13 cellular contexts compared by ENCODE assay signal in the genomic region with DNA sequence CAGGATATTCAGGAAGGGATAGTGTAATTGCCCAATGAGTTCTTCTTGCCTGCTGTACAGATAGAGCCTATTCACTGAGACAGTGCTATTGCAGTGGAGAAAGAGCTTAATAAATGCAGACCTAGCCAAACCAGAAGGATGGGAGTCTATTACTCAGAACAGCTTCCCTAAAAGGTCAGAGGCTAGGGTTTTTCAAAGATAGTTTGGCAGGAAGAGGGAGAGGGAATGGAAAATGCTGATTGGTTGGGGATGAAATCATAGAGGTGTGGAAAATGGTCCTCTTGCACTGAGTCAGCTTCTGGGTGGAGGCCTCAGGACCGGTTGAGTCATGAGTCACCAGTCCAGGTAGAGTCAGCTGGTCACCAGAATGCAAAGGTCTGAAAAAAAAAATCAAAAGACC.
DNase-seq lines count a peak whose midpoint lies in the region; ATAC-seq, FAIRE-seq and TF ChIP-seq lines count a peak whose summit lies in the region.
"Had no signal": no experiment of that assay in that cellular context is flagged by ENCODE, and none has a peak within 500 bp of the region (broad histone marks: within the 10 kb centered on the region; RNA-seq: fewer than 3 reads in every experiment).

No MANE protein-coding gene starts in this region.

- POLR2A ChIA-PET in IMR-90 (lab: Charles Lee; ENCODE audit: unreplicated experiment), result no interaction called here
- POLR2A ChIA-PET in GM10248 (lab: Yijun Ruan, JAX), result no interaction called here

- H4K5ac ChIP-seq in IMR-90 (ENCODE audit: low read depth, low read length), result peak overlapping the region; percentile 56; the same call in 1 of the 2 replicates
- no peak overlapping the region for H4K5ac ChIP-seq in mesendoderm (ENCODE audit: low read length)

- H3K9ac ChIP-seq in IMR-90 (ENCODE audit: low read depth, low read length) (no peak overlapping the region), mesendoderm (ENCODE audit: low read length) (no peak overlapping the region)

- H3K9me1 ChIP-seq in IMR-90 (ENCODE audit: insufficient read depth, low read length), result peaks cover 12% of the 10 kb centered on the region

- H3K18ac ChIP-seq in IMR-90 (ENCODE audit: low read depth, low read length) (peak overlapping the region; percentile 50), mesendoderm (ENCODE audit: low read length) (no peak overlapping the region)

- TF ChIP-seq CTCF in IMR-90 (conservative IDR thresholded peaks at IDR 0.05; ENCODE audit: low read depth, low read length) (no peak), bronchial epithelial cell (IDR thresholded peaks at IDR 0.05; ENCODE audit: insufficient read depth, low read length, severe bottlenecking) (no peak), GM10248 (IDR thresholded peaks at IDR 0.05; ENCODE audit: control extremely low read depth, extremely low read depth, low read depth, missing control alignments) (no peak)

- H2BK15ac ChIP-seq in IMR-90 (ENCODE audit: low read depth, low read length) (peak overlapping the region; percentile 86; the same call in 2 of the 3 replicates), mesendoderm (replicated peaks; ENCODE audit: low read depth) (no peak overlapping the region)

- H4K91ac ChIP-seq in IMR-90 (ENCODE audit: insufficient read depth, low read depth, low read length), result peak overlapping the region; percentile 55; the same call in 1 of the 2 replicates

- intact Hi-C loops in IMR-90 (cut with micrococcal nuclease), result no loop called here

- DNase-seq in DMS53 treated with DMSO at 0.1 percent for 48 hours (lab: John Stamatoyannopoulos, UW; ENCODE audit: unreplicated experiment) (peak; percentile 81), IMR-90 (peak; percentile 33), bronchial epithelial cell (ENCODE audit: low read depth) (peak; percentile 99), mesendoderm (peak; percentile 30), GM10248 (ENCODE audit: extremely low spot score) (no peak), cerebellum (ENCODE audit: low spot score) (no peak), GF-D8 (lab: John Stamatoyannopoulos, UW) (no peak)
- DNase-seq: activated CD4-positive, CD25-positive, alpha-beta regulatory T cell treated with anti-CD3 and anti-CD28 coated beads, Interleukin-2, amount 50 U/mL, for 72 hours; activated effector memory CD4-positive, alpha-beta T cell treated with anti-CD3 and anti-CD28 coated beads, Interleukin-2, amount 50 U/mL, for 16 hours; NCI-H1694 treated with DMSO at 0.1 percent for 48 hours; NCI-H774 had no signal

- in situ Hi-C loops in IMR-90 (cut with MboI; ENCODE audit: low sequenced_read_pairs), result no loop called here

- H3K4ac ChIP-seq in IMR-90 (ENCODE audit: low read depth, low read length), result peak overlapping the region; percentile 49; the same call in 1 of the 2 replicates
- H3K4ac ChIP-seq in mesendoderm (ENCODE audit: low read depth, low read length), result no peak overlapping the region

- BruUV-seq in IMR-90 (replicated peaks; lab: Mats Ljungman, UMichigan), result no TSS peak

- dilution Hi-C loops in IMR-90 (cut with HindIII; ENCODE audit: low sequenced_read_pairs, unreplicated experiment), result no loop called here

- H3K56ac ChIP-seq in IMR-90 (ENCODE audit: extremely low read depth, insufficient read depth, low read length), result no peak overlapping the region
- H3K56ac ChIP-seq in mesendoderm (ENCODE audit: low read length), result no peak overlapping the region

- H3K4me3 ChIP-seq in IMR-90 (ENCODE audit: insufficient read depth, low read depth, low read length) (no peak overlapping the region), bronchial epithelial cell (ENCODE audit: low read depth, low read length) (no peak overlapping the region), mesendoderm (ENCODE audit: low read length) (no peak overlapping the region)
- H3K4me3 ChIP-seq: esophagus muscularis mucosa had no signal

- WGBS in IMR-90 (ENCODE audit: extremely low coverage in 2 of 2, insufficient read length in 1 of 2), 2 experiments, result no CpG with 5 or more reads among the region's 1 CpG
- WGBS in mesendoderm (ENCODE audit: extremely low coverage, insufficient coverage, low lambda C conversion rate), result no CpG with 5 or more reads among the region's 1 CpG

- H2BK5ac ChIP-seq in IMR-90 (ENCODE audit: low read depth, low read length, poor library complexity, severe bottlenecking) (no peak overlapping the region), mesendoderm (ENCODE audit: low read length) (no peak overlapping the region)

- H3K79me1 ChIP-seq in IMR-90 (ENCODE audit: low read depth in 1 of 2, low read length in 2 of 2), result no peaks in the 10 kb centered on the region
- H3K79me1 ChIP-seq in mesendoderm (ENCODE audit: low read length), result no peaks in the 10 kb centered on the region

- H4K20me1 ChIP-seq in IMR-90 (ENCODE audit: insufficient read depth, low read length), result no peaks in the 10 kb centered on the region

- H2AFZ ChIP-seq in IMR-90 (replicated peaks; ENCODE audit: low read length, poor library complexity), result no peak overlapping the region

- H2BK20ac ChIP-seq in IMR-90 (ENCODE audit: low read depth, low read length), result peak overlapping the region; percentile 75; the same call in 1 of the 2 replicates

- H3K27ac ChIP-seq in IMR-90 (ENCODE audit: insufficient read depth, low read length), result no peak overlapping the region
- H3K27ac ChIP-seq in mesendoderm (ENCODE audit: low read depth, low read length), result no peak overlapping the region
- H3K27ac ChIP-seq: esophagus muscularis mucosa had no signal

- no peak for TF ChIP-seq RAD21 in IMR-90 (IDR thresholded peaks at IDR 0.05; ENCODE audit: low read length)

- H3K36me3 ChIP-seq in IMR-90 (ENCODE audit: control insufficient read depth, insufficient read depth, low read length) (no peaks in the 10 kb centered on the region), bronchial epithelial cell (ENCODE audit: control insufficient read depth, insufficient read depth, low read length) (no peaks in the 10 kb centered on the region), mesendoderm (ENCODE audit: control insufficient read depth, insufficient read depth, low read length) (no peaks in the 10 kb centered on the region)
- H3K36me3 ChIP-seq: esophagus muscularis mucosa had no signal

- H3K4me2 ChIP-seq in IMR-90 (ENCODE audit: low read depth, low read length), result no peak overlapping the region
- H3K4me2 ChIP-seq in mesendoderm (ENCODE audit: low read length), result no peak overlapping the region

- no peak overlapping the region for H2AK9ac ChIP-seq in IMR-90 (replicated peaks; ENCODE audit: low read depth, low read length, poor library complexity)

- no peak for TF ChIP-seq POLR2A in IMR-90 (IDR thresholded peaks at IDR 0.05; ENCODE audit: low read depth, low read length)

- H3K14ac ChIP-seq in IMR-90 (replicated peaks; ENCODE audit: low read depth, low read length), result peak overlapping the region; percentile 57; the same call in 1 of the 2 replicates

- peak; percentile 99 for FAIRE-seq in bronchial epithelial cell (lab: Jason Lieb, UNC)

- no peaks in the 10 kb centered on the region for H3K27me3 ChIP-seq in IMR-90 (ENCODE audit: control insufficient read depth, insufficient read depth, low read length)
- H3K27me3 ChIP-seq in bronchial epithelial cell (ENCODE audit: control insufficient read depth, insufficient read depth, low read length), result no peaks in the 10 kb centered on the region
- H3K27me3 ChIP-seq in mesendoderm (ENCODE audit: insufficient read depth, low read length, poor library complexity), result no peaks in the 10 kb centered on the region
- H3K27me3 ChIP-seq: esophagus muscularis mucosa had no signal

- H4K8ac ChIP-seq in IMR-90 (ENCODE audit: low read depth in 2 of 2, low read length in 2 of 2) (0 out of 4 replicates have a peak overlapping the region, but pooled peaks of 1 of the 2 experiments have one; percentile 17), mesendoderm (ENCODE audit: low read depth, low read length) (no peak overlapping the region)

- H2BK120ac ChIP-seq in IMR-90 (ENCODE audit: low read depth, low read length), result peak overlapping the region; percentile 69
- H2BK120ac ChIP-seq in mesendoderm (ENCODE audit: low read depth, low read length), result no peak overlapping the region

- H3K4me1 ChIP-seq in IMR-90 (ENCODE audit: control insufficient read depth, insufficient read depth, low read length), result peaks cover 27% of the 10 kb centered on the region
- peaks cover 2% of the 10 kb centered on the region for H3K4me1 ChIP-seq in mesendoderm (ENCODE audit: control insufficient read depth, low read depth, low read length)

- no peaks in the 10 kb centered on the region for H3K79me2 ChIP-seq in mesendoderm (ENCODE audit: control insufficient read depth, insufficient read depth, low read length)

- H3K23ac ChIP-seq in IMR-90 (ENCODE audit: low read depth, low read length) (peak overlapping the region; percentile 28; the same call in 1 of the 2 replicates), mesendoderm (ENCODE audit: low read length) (no peak overlapping the region)

- ATAC-seq in IMR-90 (ENCODE audit: low read depth), result peak; percentile 5; the same call in 1 of the 2 replicates
- ATAC-seq in GM19463 (IDR thresholded peaks at IDR 0.05; ENCODE audit: unreplicated experiment), result no peak

- H2AK5ac ChIP-seq in IMR-90 (ENCODE audit: low read depth, low read length), result peak overlapping the region; percentile 31; the same call in 1 of the 2 replicates
- no peak overlapping the region for H2AK5ac ChIP-seq in mesendoderm (ENCODE audit: low read length)

- H3K9me3 ChIP-seq in IMR-90 (ENCODE audit: control insufficient read depth, insufficient read depth, low read length), result no peaks in the 10 kb centered on the region; the same call in 1 of the 2 replicates
- H3K9me3 ChIP-seq: esophagus muscularis mucosa had no signal

- CTCF ChIA-PET in IMR-90 (lab: Yijun Ruan, JAX), result interaction anchor here (1.0 kb wide), 1 partner anchor 10 kb away, joined by 3 read pairs; no protein-coding TSS in a partner anchor
- CTCF ChIA-PET in GM10248 (lab: Yijun Ruan, JAX), result interaction anchor here (1.2 to 1.9 kb wide), 3 partner anchors 11 to 1133 kb away, joined by 3 to 7 read pairs (median 4); no protein-coding TSS in a partner anchor

TF ChIP-seq in IMR-90, 13 proteins besides CTCF, POLR2A, EP300 and RAD21 (continues in another document):
- no peak for TF ChIP-seq RFX5 (IDR thresholded peaks at IDR 0.05; ENCODE audit: low read depth, low read length)
- no peak for TF ChIP-seq BHLHE40 (IDR thresholded peaks at IDR 0.05; ENCODE audit: low read depth, low read length)
- no peak for TF ChIP-seq MXI1 (IDR thresholded peaks at IDR 0.05; ENCODE audit: borderline replicate concordance, low read depth, low read length)
- TF ChIP-seq SMC3 (IDR thresholded peaks at IDR 0.05; ENCODE audit: low read depth, low read length), result no peak
- no peak for TF ChIP-seq MAFK (IDR thresholded peaks at IDR 0.05; ENCODE audit: low read depth, low read length)
- TF ChIP-seq, protein P1, sequence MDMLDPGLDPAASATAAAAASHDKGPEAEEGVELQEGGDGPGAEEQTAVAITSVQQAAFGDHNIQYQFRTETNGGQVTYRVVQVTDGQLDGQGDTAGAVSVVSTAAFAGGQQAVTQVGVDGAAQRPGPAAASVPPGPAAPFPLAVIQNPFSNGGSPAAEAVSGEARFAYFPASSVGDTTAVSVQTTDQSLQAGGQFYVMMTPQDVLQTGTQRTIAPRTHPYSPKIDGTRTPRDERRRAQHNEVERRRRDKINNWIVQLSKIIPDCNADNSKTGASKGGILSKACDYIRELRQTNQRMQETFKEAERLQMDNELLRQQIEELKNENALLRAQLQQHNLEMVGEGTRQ (IDR thresholded peaks at IDR 0.05; ENCODE audit: low read depth, low read length), result no peak
- TF ChIP-seq MAZ (IDR thresholded peaks at IDR 0.05; ENCODE audit: borderline replicate concordance, low read depth, low read length), result no peak

Comparison
In these comparisons a context has a peak if more than half of its experiments do, and no peak if none do; other contexts are left out.
1. DNase-seq: peak in DMS53 treated with DMSO at 0.1 percent for 48 hours (single experiment), IMR-90 (single experiment), bronchial epithelial cell (single experiment) and mesendoderm (single experiment); none in GM10248 (single experiment), cerebellum (single experiment) and GF-D8 (single experiment).